In the genomic region with DNA sequence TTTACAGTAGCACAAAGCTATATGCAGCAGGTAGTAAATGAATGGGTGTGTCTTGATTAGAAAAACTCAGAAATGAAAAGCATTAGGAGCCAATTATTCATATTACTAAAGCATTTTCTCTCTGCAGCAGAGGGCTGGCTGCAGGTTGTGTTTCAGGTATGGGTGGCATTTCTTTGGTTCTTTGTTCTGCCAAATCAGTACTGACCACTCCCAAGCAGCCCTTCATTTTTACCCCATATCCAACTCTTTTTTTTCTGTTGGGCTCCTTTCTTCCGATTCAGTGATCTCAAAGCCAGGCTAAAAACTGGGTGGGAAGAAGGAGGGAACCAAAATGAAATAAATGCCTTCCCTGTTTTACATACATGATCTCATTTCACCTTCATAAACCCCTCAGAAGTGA, we compare ENCODE assay signal across 17 cellular contexts.
DNase-seq lines count a peak whose midpoint lies in the region; ATAC-seq, FAIRE-seq and TF ChIP-seq lines count a peak whose summit lies in the region.
"Had no signal": no experiment of that assay in that cellular context is flagged by ENCODE, and none has a peak within 500 bp of the region (broad histone marks: within the 10 kb centered on the region; RNA-seq: fewer than 3 reads in every experiment).

No MANE protein-coding gene starts in this region.

- TF ChIP-seq EP300 in A549 (IDR thresholded peaks at IDR 0.05): no peak

- no peak overlapping the region for H3K14ac ChIP-seq in H9 (ENCODE audit: insufficient read depth, low read length)

- TF ChIP-seq RAD21 in A549 (conservative IDR thresholded peaks at IDR 0.05 in 1 of 2, IDR thresholded peaks at IDR 0.05 in 1 of 2): no peak

- no peak overlapping the region for H2BK15ac ChIP-seq in H9 (ENCODE audit: low read depth, low read length)

- DNase-seq in A549 (ENCODE audit: low read depth in 1 of 2, low spot score in 1 of 2) (no peak), H9 (no peak), bronchial epithelial cell (ENCODE audit: low read depth) (no peak), AG08395 (ENCODE audit: low spot score) (no peak)
- no peak for DNase-seq in activated CD8-positive, alpha-beta memory T cell treated with anti-CD3 and anti-CD28 coated beads, Interleukin-2, amount 10 ng/mL, durations not matched to agents 7 days and 5 days
- DNase-seq: BE2C; CD8-positive, alpha-beta T cell; COR-L47; DND-41; GDM1; H7; KBM-7 had no signal

- no peak overlapping the region for H2BK20ac ChIP-seq in H9 (ENCODE audit: low read depth, low read length, poor library complexity, severe bottlenecking)

- no peak overlapping the region for H3K56ac ChIP-seq in H9 (ENCODE audit: insufficient read length, low read depth, low read length)

- H3K4me3 ChIP-seq in A549 (no peak overlapping the region), bronchial epithelial cell (ENCODE audit: low read depth, low read length) (no peak overlapping the region)

- H3K27ac ChIP-seq in A549: peak overlapping the region; percentile 32 to 72; a peak in 4 of 6 replicates
- no peak overlapping the region for H3K27ac ChIP-seq in H9 (ENCODE audit: insufficient read length, low read depth, low read length)
- H3K27ac ChIP-seq: C4-2B had no signal

- H3K4me1 Mint-ChIP-seq in H9 (peaks cover 42 to 46% of the 10 kb centered on the region in 2 experiments), nephron (peaks cover 65% of the 10 kb centered on the region)
- H3K4me1 Mint-ChIP-seq in activated CD8-positive, alpha-beta memory T cell treated with anti-CD3 and anti-CD28 coated beads, Interleukin-2, amount 10 ng/mL, durations not matched to agents 7 days and 5 days: peaks cover 23% of the 10 kb centered on the region

- H3K9ac ChIP-seq in H9 (ENCODE audit: extremely low read depth, insufficient read length, low read length): no peak overlapping the region

- no peak overlapping the region for H3T11ph ChIP-seq in H9 (ENCODE audit: low read length)

- ATAC-seq in A549 (no peak), GM18858 (IDR thresholded peaks at IDR 0.05; ENCODE audit: unreplicated experiment) (no peak), HG03565 (IDR thresholded peaks at IDR 0.05; ENCODE audit: unreplicated experiment) (no peak)
- ATAC-seq in activated CD8-positive, alpha-beta memory T cell treated with anti-CD3 and anti-CD28 coated beads, Interleukin-2, amount 10 ng/mL, durations not matched to agents 7 days and 5 days: no peak
- ATAC-seq: CD8-positive, alpha-beta T cell had no signal

- no peaks in the 10 kb centered on the region for H3K27me3 ChIP-seq in H9 (ENCODE audit: insufficient read depth, low read length)
- H3K27me3 ChIP-seq in bronchial epithelial cell (ENCODE audit: control insufficient read depth, insufficient read depth, low read length): no peaks in the 10 kb centered on the region
- H3K27me3 ChIP-seq: BE2C had no signal

- H2AFZ ChIP-seq in H9 (ENCODE audit: low read length): no peak overlapping the region

- no peaks in the 10 kb centered on the region for H3K36me3 Mint-ChIP-seq in H9 (ENCODE audit: insufficient read depth in 1 of 3, low read depth in 3 of 3)
- no peaks in the 10 kb centered on the region for H3K36me3 Mint-ChIP-seq in nephron (ENCODE audit: low read depth)
- H3K36me3 Mint-ChIP-seq in activated CD8-positive, alpha-beta memory T cell treated with anti-CD3 and anti-CD28 coated beads, Interleukin-2, amount 10 ng/mL, durations not matched to agents 7 days and 5 days: no peaks in the 10 kb centered on the region
- H3K36me3 Mint-ChIP-seq: CD8-positive, alpha-beta T cell had no signal

- H2BK12ac ChIP-seq in H9 (ENCODE audit: insufficient read length, low read depth, low read length): no peak overlapping the region

- H3K4ac ChIP-seq in H9 (ENCODE audit: low read depth, low read length): no peak overlapping the region

- no peak overlapping the region for H2AK5ac ChIP-seq in H9 (ENCODE audit: insufficient read length, low read length)

- H3K4me2 ChIP-seq in A549: peak overlapping the region; percentile 63; the same call in 1 of the 3 replicates
- H3K4me2 ChIP-seq in H9 (ENCODE audit: insufficient read depth, insufficient read length, low read length): no peak overlapping the region

- H3K27me3 Mint-ChIP-seq in H9 (ENCODE audit: low read depth): no peaks in the 10 kb centered on the region
- no peaks in the 10 kb centered on the region for H3K27me3 Mint-ChIP-seq in nephron (ENCODE audit: low read depth)
- H3K27me3 Mint-ChIP-seq in activated CD8-positive, alpha-beta memory T cell treated with anti-CD3 and anti-CD28 coated beads, Interleukin-2, amount 10 ng/mL, durations not matched to agents 7 days and 5 days: peaks cover 4% of the 10 kb centered on the region

- peaks cover 60% of the 10 kb centered on the region for H3K4me1 ChIP-seq in A549
- no peaks in the 10 kb centered on the region; the same call in 1 of the 2 replicates for H3K4me1 ChIP-seq in H9 (ENCODE audit: insufficient read depth, low read length)
- H3K4me1 ChIP-seq: BE2C had no signal

- H4K5ac ChIP-seq in H9 (ENCODE audit: insufficient read length, low read depth, low read length): no peak overlapping the region

- FAIRE-seq in A549 (lab: Jason Lieb, UNC): no peak
- peak; percentile 73 for FAIRE-seq in bronchial epithelial cell (lab: Jason Lieb, UNC)
- FAIRE-seq: HTR-8/SVneo had no signal

- no peaks in the 10 kb centered on the region for H3K36me3 ChIP-seq in bronchial epithelial cell (ENCODE audit: control insufficient read depth, insufficient read depth, low read length)
- H3K36me3 ChIP-seq: BE2C had no signal

- no peak overlapping the region for H4K91ac ChIP-seq in H9 (ENCODE audit: insufficient read length, low read depth, low read length)

- no peaks in the 10 kb centered on the region for H3K79me1 ChIP-seq in H9 (ENCODE audit: insufficient read depth, low read depth, low read length, poor library complexity, severe bottlenecking)

- TF ChIP-seq CTCF in A549 (IDR thresholded peaks at IDR 0.05) (no peak), H9 (conservative IDR thresholded peaks at IDR 0.05) (no peak), bronchial epithelial cell (IDR thresholded peaks at IDR 0.05; ENCODE audit: insufficient read depth, low read length, severe bottlenecking) (no peak), nephron (IDR thresholded peaks at IDR 0.05; ENCODE audit: unreplicated experiment in 3 of 3) (no peak)

- H3K4me3 Mint-ChIP-seq in H9 (no peak overlapping the region), nephron (no peak overlapping the region)
- no peak overlapping the region for H3K4me3 Mint-ChIP-seq in activated CD8-positive, alpha-beta memory T cell treated with anti-CD3 and anti-CD28 coated beads, Interleukin-2, amount 10 ng/mL, durations not matched to agents 7 days and 5 days
- H3K4me3 Mint-ChIP-seq: CD8-positive, alpha-beta T cell had no signal

- 95% methylated on average over 1 of the region's 1 CpG for WGBS in A549 (ENCODE audit: missing lambda C conversion rate)
- whole genome bisulfite sequencing in H9 (ENCODE audit: extremely low coverage, insufficient read length, low lambda C conversion rate): no CpG with 5 or more reads among the region's 1 CpG

- no peaks in the 10 kb centered on the region for H3K79me2 ChIP-seq in H9 (ENCODE audit: insufficient read depth, low read length)

- H3K9me3 ChIP-seq in A549 (no peaks in the 10 kb centered on the region), H9 (ENCODE audit: control insufficient read depth, low read depth, low read length) (no peaks in the 10 kb centered on the region)
- H3K9me3 ChIP-seq: BE2C had no signal

- CTCF ChIA-PET in A549 (lab: Yijun Ruan, JAX): interaction anchor here (1.0 kb wide), 1 partner anchor 10 kb away, joined by 3 read pairs; no protein-coding TSS in a partner anchor
- CTCF ChIA-PET in activated CD8-positive, alpha-beta memory T cell treated with anti-CD3 and anti-CD28 coated beads, Interleukin-2, amount 10 ng/mL, durations not matched to agents 7 days and 5 days (lab: Charles Lee): no interaction called here

- H3K23me2 ChIP-seq in H9 (ENCODE audit: insufficient read length, low read depth, low read length, poor library complexity, severe bottlenecking): no peaks in the 10 kb centered on the region

- H3K27ac Mint-ChIP-seq in H9 (no peak overlapping the region), nephron (peak overlapping the region; percentile 88 to 93 (median 91))
- no peak overlapping the region for H3K27ac Mint-ChIP-seq in activated CD8-positive, alpha-beta memory T cell treated with anti-CD3 and anti-CD28 coated beads, Interleukin-2, amount 10 ng/mL, durations not matched to agents 7 days and 5 days
- H3K27ac Mint-ChIP-seq: CD8-positive, alpha-beta T cell had no signal

- H4K20me1 ChIP-seq in H9 (ENCODE audit: control insufficient read depth, insufficient read depth, insufficient read length): no peaks in the 10 kb centered on the region

- H3K18ac ChIP-seq in H9 (ENCODE audit: insufficient read length, low read depth, low read length): peak overlapping the region; percentile 49

- H4K8ac ChIP-seq in H9 (replicated peaks; ENCODE audit: insufficient read length, low read depth, low read length): no peak overlapping the region

- POLR2A ChIA-PET in A549 (lab: Yijun Ruan, JAX): no interaction called here

- H2BK5ac ChIP-seq in H9 (ENCODE audit: insufficient read length, low read length): no peak overlapping the region

- no peaks in the 10 kb centered on the region for H3K9me3 Mint-ChIP-seq in H9
- no peaks in the 10 kb centered on the region for H3K9me3 Mint-ChIP-seq in nephron
- H3K9me3 Mint-ChIP-seq in activated CD8-positive, alpha-beta memory T cell treated with anti-CD3 and anti-CD28 coated beads, Interleukin-2, amount 10 ng/mL, durations not matched to agents 7 days and 5 days (ENCODE audit: low read depth): no peaks in the 10 kb centered on the region
- H3K9me3 Mint-ChIP-seq: CD8-positive, alpha-beta T cell had no signal

- H2BK120ac ChIP-seq in H9 (ENCODE audit: low read depth, low read length, poor library complexity, severe bottlenecking): no peak overlapping the region

- no peak overlapping the region for H3K23ac ChIP-seq in H9 (ENCODE audit: insufficient read length, low read depth, low read length)

- no peak for TF ChIP-seq POLR2A in A549 (IDR thresholded peaks at IDR 0.05; ENCODE audit: low read length)

TF ChIP-seq in A549, 52 proteins besides CTCF, POLR2A, EP300 and RAD21 (continues in another document):
- TF ChIP-seq POLR2AphosphoS2 (conservative IDR thresholded peaks at IDR 0.05; ENCODE audit: low read length): no peak
- no peak for TF ChIP-seq HOXA7 (CRISPR knock-in tag; IDR thresholded peaks at IDR 0.05)
- TF ChIP-seq MYC (IDR thresholded peaks at IDR 0.05; ENCODE audit: borderline replicate concordance, low read length): no peak
- no peak for TF ChIP-seq KDM1A (IDR thresholded peaks at IDR 0.05; ENCODE audit: low read depth)
- TF ChIP-seq BCL3 (IDR thresholded peaks at IDR 0.05): no peak

Comparison
In these comparisons a context has a peak if more than half of its experiments do, and no peak if none do; other contexts are left out.
1. H3K27ac Mint-ChIP-seq: peak in nephron (3 of 3); none in H9 (0 of 3) and activated CD8-positive, alpha-beta memory T cell treated with anti-CD3 and anti-CD28 coated beads, Interleukin-2, amount 10 ng/mL, durations not matched to agents 7 days and 5 days (single experiment).